Comparison of ENCODE assay signal across 11 cellular contexts in the genomic region with DNA sequence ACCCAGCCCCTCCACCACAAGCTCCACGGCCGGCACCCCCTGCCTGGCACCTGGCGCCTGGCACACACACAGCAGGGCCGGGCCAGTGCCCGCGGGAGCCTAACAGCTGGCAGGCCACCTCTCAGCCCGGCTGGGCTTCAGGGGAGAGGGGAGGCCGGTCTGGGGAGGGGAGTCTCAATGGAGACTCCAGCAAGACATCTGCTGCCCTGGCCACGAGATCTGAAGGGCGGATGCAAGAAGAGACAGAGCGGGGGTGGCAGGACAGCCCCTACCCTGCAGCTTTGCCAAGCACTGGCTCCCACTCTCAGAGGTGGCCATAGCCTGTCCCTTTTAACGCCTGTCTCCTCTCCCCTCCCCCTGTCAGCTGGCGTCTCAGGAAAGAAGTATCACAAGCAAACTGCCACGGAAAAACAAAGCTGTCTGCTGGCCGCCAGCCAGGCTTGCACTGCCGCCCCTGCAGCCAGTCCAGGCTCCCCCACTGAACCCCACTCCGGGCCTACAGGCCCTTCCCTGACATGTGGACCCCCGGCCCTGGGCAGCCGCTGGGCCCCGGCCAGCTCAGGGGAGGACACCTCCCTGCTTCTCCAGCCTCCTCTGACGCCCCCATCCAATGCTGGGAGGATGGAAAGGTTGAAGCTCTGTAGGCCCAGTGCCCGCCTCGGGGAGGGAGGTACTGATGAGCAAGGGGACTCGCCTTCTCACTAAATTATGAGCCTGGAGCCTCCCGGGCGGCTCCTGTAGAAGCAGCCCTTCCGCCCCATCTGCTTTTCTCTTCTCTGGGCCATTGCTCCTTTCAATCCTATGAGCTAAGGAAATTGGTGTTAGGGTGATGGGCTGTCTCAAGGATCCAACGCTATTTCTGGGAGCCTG.
DNase-seq lines count a peak whose midpoint lies in the region; ATAC-seq, FAIRE-seq and TF ChIP-seq lines count a peak whose summit lies in the region.
"Had no signal": no experiment of that assay in that cellular context is flagged by ENCODE, and none has a peak within 500 bp of the region (broad histone marks: within the 10 kb centered on the region; RNA-seq: fewer than 3 reads in every experiment).

No MANE protein-coding gene starts in this region.

- POLR2A ChIA-PET in MCF 10A (lab: Yijun Ruan, JAX) = interaction anchor here (0.7 kb wide), 1 partner anchor 727 kb away, joined by 3 read pairs; no protein-coding TSS in a partner anchor

- H3K27me3 ChIP-seq in breast epithelium = no peaks in the 10 kb centered on the region
- no peaks in the 10 kb centered on the region for H3K27me3 ChIP-seq in vagina

- no peaks in the 10 kb centered on the region for H3K27me3 Mint-ChIP-seq in MCF 10A (ENCODE audit: insufficient read depth, unreplicated experiment)

- H3K36me3 Mint-ChIP-seq in MCF 10A (ENCODE audit: insufficient read depth, unreplicated experiment) = no peaks in the 10 kb centered on the region
- H3K36me3 Mint-ChIP-seq: naive B cell had no signal

- H3K27ac ChIP-seq in breast epithelium = peak overlapping the region; percentile 9 to 49
- H3K27ac ChIP-seq in caudate nucleus (ENCODE audit: low read depth, low read length) = peak overlapping the region; percentile 62
- H3K27ac ChIP-seq in vagina = peak overlapping the region; percentile 70
- no peak overlapping the region for H3K27ac ChIP-seq in kidney (ENCODE audit: low read depth in 2 of 2, low read length in 2 of 2)

- H3K36me3 ChIP-seq in breast epithelium (no peaks in the 10 kb centered on the region), mucosa of descending colon (ENCODE audit: low read depth) (no peaks in the 10 kb centered on the region), vagina (no peaks in the 10 kb centered on the region), kidney (ENCODE audit: control insufficient read depth in 1 of 2, insufficient read depth in 2 of 2, low read length in 2 of 2) (no peaks in the 10 kb centered on the region)

- DNase-seq in breast epithelium (ENCODE audit: low spot score in 2 of 2) = no peak
- DNase-seq in MCF 10A (ENCODE audit: unreplicated experiment) = no peak
- peak in 33 of 61 donors; percentile 16 to 66 (median 37) for DNase-seq in caudate nucleus (lab: John Stamatoyannopoulos, UW)
- peak in 2 of 3 donors; percentile 45 to 49 for DNase-seq in mucosa of descending colon
- DNase-seq in vagina (ENCODE audit: extremely low spot score in 2 of 2) = no peak
- DNase-seq in kidney = no peak
- DNase-seq in amniotic stem cell (lab: John Stamatoyannopoulos, UW) = no peak
- DNase-seq in HT-29 (ENCODE audit: low spot score) = no peak
- DNase-seq: naive B cell, T1000 had no signal

- CTCF ChIA-PET in MCF 10A (lab: Yijun Ruan, JAX) = no interaction called here

- peak overlapping the region in 1 of 3 donors; percentile 15 for H3K4me3 ChIP-seq in breast epithelium
- H3K4me3 ChIP-seq in mucosa of descending colon = no peak overlapping the region
- peak overlapping the region in 1 of 2 donors; percentile 10 for H3K4me3 ChIP-seq in vagina
- no peak overlapping the region for H3K4me3 ChIP-seq in kidney (ENCODE audit: low read length in 2 of 2)

- TF ChIP-seq POLR2A in breast epithelium (IDR thresholded peaks at IDR 0.05) (no peak), vagina (IDR thresholded peaks at IDR 0.05) (no peak)

- H3K4me1 ChIP-seq in breast epithelium (peaks cover 0 to 3% of the 10 kb centered on the region in 2 donors), mucosa of descending colon (ENCODE audit: low read depth) (peaks cover 4% of the 10 kb centered on the region), vagina (peaks cover 40% of the 10 kb centered on the region), kidney (ENCODE audit: control insufficient read depth in 1 of 2, insufficient read depth in 1 of 2, low read depth in 1 of 2, low read length in 2 of 2) (peaks cover 0 to 4% of the 10 kb centered on the region in 2 donors)

- no peak overlapping the region for H3K4me3 Mint-ChIP-seq in MCF 10A (ENCODE audit: unreplicated experiment)
- H3K4me3 Mint-ChIP-seq: naive B cell had no signal

- H3K9ac ChIP-seq in kidney (ENCODE audit: low read length in 2 of 2) = no peak overlapping the region

- H3K4me1 Mint-ChIP-seq in MCF 10A (ENCODE audit: insufficient read depth, unreplicated experiment) = peaks cover 14% of the 10 kb centered on the region

- intact Hi-C loops in breast epithelium (cut with DNase I; ENCODE audit: low total_unique reads) = no loop called here
- intact Hi-C loops in MCF 10A (cut with micrococcal nuclease) = no loop called here
- intact Hi-C loops in mucosa of descending colon (cut with DNase I, micrococcal nuclease) = no loop called here
- intact Hi-C loops in vagina (cut with DNase I) = no loop called here
- intact Hi-C loops in kidney (cut with DNase I) = no loop called here

- ATAC-seq in mucosa of descending colon = peak; percentile 47

- TF ChIP-seq CTCF in breast epithelium (IDR thresholded peaks at IDR 0.05) = no peak
- no peak for TF ChIP-seq CTCF in MCF 10A (IDR thresholded peaks at IDR 0.05; ENCODE audit: unreplicated experiment)
- no peak for TF ChIP-seq CTCF in mucosa of descending colon (IDR thresholded peaks at IDR 0.05)
- no peak for TF ChIP-seq CTCF in vagina (IDR thresholded peaks at IDR 0.05)
- no peak for TF ChIP-seq CTCF in kidney (IDR thresholded peaks at IDR 0.05; ENCODE audit: borderline replicate concordance, extremely low read depth, insufficient read depth)

- BruUV-seq in MCF 10A (replicated peaks; lab: Mats Ljungman, UMichigan) = no TSS peak

- FAIRE-seq in kidney (lab: Jason Lieb, UNC) = no peak
- FAIRE-seq: bronchial epithelial cell had no signal

- H3K9me3 ChIP-seq in breast epithelium (no peaks in the 10 kb centered on the region), mucosa of descending colon (no peaks in the 10 kb centered on the region), vagina (no peaks in the 10 kb centered on the region), kidney (ENCODE audit: control insufficient read depth in 1 of 2, low read length in 2 of 2) (no peaks in the 10 kb centered on the region)

- H3K9me3 Mint-ChIP-seq in MCF 10A (ENCODE audit: unreplicated experiment) = no peaks in the 10 kb centered on the region
- H3K9me3 Mint-ChIP-seq: naive B cell had no signal

- no peak overlapping the region for H3K27ac Mint-ChIP-seq in MCF 10A (ENCODE audit: low read depth, unreplicated experiment)

Comparison
In these comparisons a context has a peak if more than half of its experiments do, and no peak if none do; other contexts are left out.
1. DNase-seq: peak in caudate nucleus (33 of 61) and mucosa of descending colon (2 of 3); none in breast epithelium (0 of 2), MCF 10A (single experiment), vagina (0 of 2), kidney (single experiment), amniotic stem cell (single experiment) and HT-29 (single experiment).
2. H3K27ac ChIP-seq: peak in breast epithelium (2 of 2), caudate nucleus (single experiment) and vagina (single experiment); none in kidney (0 of 2).